Comparison of ENCODE assay signal across 8 cellular contexts in the genomic region with DNA sequence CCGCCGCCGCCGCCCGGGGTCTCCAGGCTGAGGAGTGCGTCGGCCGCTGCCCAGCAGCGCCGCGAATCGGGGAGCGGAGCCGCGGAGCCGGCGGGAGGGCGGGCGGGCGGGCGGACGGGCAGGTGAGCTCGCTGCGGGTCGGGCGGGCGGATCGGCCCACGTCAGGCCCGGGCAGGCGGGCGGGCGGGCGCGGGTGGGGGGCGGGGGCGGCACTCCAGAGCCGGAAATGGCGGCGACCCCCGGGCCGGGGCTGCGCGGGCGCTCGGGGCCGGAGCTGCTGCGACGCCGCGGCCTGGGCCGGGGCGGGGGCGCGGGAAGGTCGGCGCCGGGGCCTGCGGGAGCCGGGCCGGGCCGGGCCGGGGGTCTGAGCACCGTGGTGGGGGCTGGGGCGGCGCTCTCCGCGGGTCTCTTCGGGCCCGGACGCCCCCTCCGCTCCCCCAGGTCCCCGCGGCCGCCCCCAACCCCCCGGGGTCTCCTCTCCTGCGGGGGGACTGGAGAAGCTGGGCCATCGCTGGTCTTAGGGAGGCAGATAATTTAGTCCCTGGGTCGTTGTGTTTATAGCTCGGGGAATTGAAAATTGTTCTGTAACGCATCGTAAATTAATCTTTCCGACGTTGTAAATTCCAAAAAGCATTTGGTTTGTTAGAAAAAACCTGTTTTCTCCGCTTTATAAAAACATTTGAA. TPM values are rescaled to one million over a fixed set of nuclear protein-coding genes. Genes with fewer than 3 reads are reported as not detected.
DNase-seq lines count a peak whose midpoint lies in the region; ATAC-seq and TF ChIP-seq lines count a peak whose summit lies in the region.

No MANE protein-coding gene starts in this region.

- H3K9me3 Mint-ChIP-seq in memory B cell, result no peaks in the 10 kb centered on the region

- H3K4me3 ChIP-seq in ascending aorta, result peak overlapping the region; percentile 77 to 91

- peak; percentile 52 for TF ChIP-seq POLR2A in GM19099 (IDR thresholded peaks at IDR 0.05; ENCODE audit: extremely low read depth, insufficient read length, low read depth)

- ATAC-seq in HG03045 (IDR thresholded peaks at IDR 0.05; ENCODE audit: unreplicated experiment), result peak; percentile 20
- ATAC-seq in memory B cell (ENCODE audit: low read depth), result no peak
- no peak for ATAC-seq in GM21723 (IDR thresholded peaks at IDR 0.05; ENCODE audit: unreplicated experiment)

- peaks cover 8 to 9% of the 10 kb centered on the region in 2 donors for H3K36me3 ChIP-seq in ascending aorta

- H3K27me3 Mint-ChIP-seq in memory B cell, result no peaks in the 10 kb centered on the region

- DNase-seq in ascending aorta (ENCODE audit: low spot score in 2 of 2), result no peak
- DNase-seq in memory B cell (ENCODE audit: low spot score in 2 of 2), result no peak
- no peak for DNase-seq in NCI-H226
- DNase-seq in NCI-H2081 (lab: John Stamatoyannopoulos, UW), result no peak
- DNase-seq in activated CD4-positive, alpha-beta T cell treated with anti-CD3 and anti-CD28 coated beads for 48 hours, result no peak

- H3K4me1 ChIP-seq in ascending aorta, result peaks cover 11 to 12% of the 10 kb centered on the region in 2 donors

- H3K4me1 Mint-ChIP-seq in memory B cell, result peaks cover 27% of the 10 kb centered on the region

- peak overlapping the region; percentile 93 for H3K27ac Mint-ChIP-seq in memory B cell

- peak overlapping the region; percentile 82 for H3K4me3 Mint-ChIP-seq in memory B cell

- no peak for TF ChIP-seq CTCF in ascending aorta (IDR thresholded peaks at IDR 0.05)

- H3K36me3 Mint-ChIP-seq in memory B cell, result peaks cover 8% of the 10 kb centered on the region

- H3K27me3 ChIP-seq in ascending aorta, result no peaks in the 10 kb centered on the region

- intact Hi-C loops in ascending aorta (cut with DNase I), result loop anchor here (1.0 to 10.0 kb wide), 3 partner anchors 61 to 271 kb away; a partner anchor contains a TSS

- peak overlapping the region; percentile 62 to 63 for H3K27ac ChIP-seq in ascending aorta

- H3K9me3 ChIP-seq in ascending aorta, result no peaks in the 10 kb centered on the region

RNA-seq across cellular contexts. Expression of a gene that starts 0.4 kb away (rescaled TPM):
- total RNA-seq in ascending aorta, result 42.9 TPM

RNA-seq across cellular contexts. Expression of a gene that starts 30.3 kb away (rescaled TPM):
- 161 TPM for total RNA-seq in ascending aorta

RNA-seq across cellular contexts. Expression of a gene that starts 34.0 kb away (rescaled TPM):
- not detected for total RNA-seq in ascending aorta
